ENCODE assay signal across 8 cellular contexts in the genomic region with DNA sequence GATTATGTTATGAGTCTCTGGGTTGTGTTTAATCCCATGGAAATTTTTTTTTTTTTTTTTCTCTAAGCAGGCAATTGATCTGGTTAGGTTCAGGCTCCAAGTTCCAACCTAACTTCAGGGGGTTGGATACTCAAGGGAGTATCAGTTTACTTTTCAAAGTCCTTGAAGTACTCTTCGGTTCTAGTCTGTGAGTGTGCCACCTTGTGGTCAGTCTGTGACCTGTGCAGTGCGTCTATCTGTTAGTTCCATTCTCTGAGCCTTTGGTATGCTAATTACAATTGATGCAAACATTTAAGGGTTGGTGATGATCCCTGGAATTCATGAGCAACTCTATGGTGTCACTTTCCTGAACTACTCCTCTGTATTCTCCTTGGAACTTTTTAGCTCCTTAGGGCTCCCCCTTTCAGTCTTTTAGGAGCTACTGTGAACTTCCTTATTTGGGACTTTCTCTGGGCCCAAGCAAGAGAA.
DNase-seq lines count a peak whose midpoint lies in the region; TF ChIP-seq lines count a peak whose summit lies in the region.

No MANE protein-coding gene starts in this region.

- DNase-seq in AG08395 (ENCODE audit: low spot score) (peak; percentile 20), GM13977 (ENCODE audit: low spot score) (peak; percentile 26), LNCaP clone FGC (ENCODE audit: low read depth) (no peak), astrocyte of the spinal cord (ENCODE audit: low read depth, low spot score) (peak; percentile 52), lung microvascular endothelial cell (ENCODE audit: low read depth in 2 of 2) (peak; percentile 42 to 68), ureter (ENCODE audit: low spot score) (no peak), GDM1 (lab: John Stamatoyannopoulos, UW) (no peak)
- DNase-seq in stimulated activated CD4-positive, alpha-beta T cell treated with anti-CD3 and anti-CD28 coated beads, Interleukin-12 subunit alpha, Interleukin-12 subunit beta, amount 100 ng/mL, for 4 hours: no peak

- TF ChIP-seq CTCF in GM13977 (IDR thresholded peaks at IDR 0.05; ENCODE audit: extremely low read depth, insufficient read depth, missing control alignments) (peak; percentile 57), LNCaP clone FGC (IDR thresholded peaks at IDR 0.05; ENCODE audit: control insufficient read depth, extremely low read depth, insufficient read depth) (peak; percentile 71), astrocyte of the spinal cord (IDR thresholded peaks at IDR 0.05; ENCODE audit: low read depth, low read length) (peak; percentile 58)

- in situ Hi-C loops in GM13977 (cut with MboI; ENCODE audit: low pct_unique_long_range_greater_than_20kb, low sequenced_read_pairs, unreplicated experiment) (no loop called here), astrocyte of the spinal cord (cut with HindIII; ENCODE audit: low sequenced_read_pairs) (no loop called here)

- H3K4me3 ChIP-seq in LNCaP clone FGC (ENCODE audit: low read depth, low read length): no peak overlapping the region
- no peak overlapping the region for H3K4me3 ChIP-seq in astrocyte of the spinal cord (ENCODE audit: low read depth, low read length)

Comparison
In these comparisons a context has a peak if more than half of its experiments do, and no peak if none do; other contexts are left out.
1. DNase-seq: peak in AG08395 (single experiment), GM13977 (single experiment), astrocyte of the spinal cord (single experiment) and lung microvascular endothelial cell (2 of 2); none in LNCaP clone FGC (single experiment), ureter (single experiment), GDM1 (single experiment) and stimulated activated CD4-positive, alpha-beta T cell treated with anti-CD3 and anti-CD28 coated beads, Interleukin-12 subunit alpha, Interleukin-12 subunit beta, amount 100 ng/mL, for 4 hours (single experiment).
2. Peak in every context shown above with its lines, with median percentiles within 50 percentile points of each other: CTCF ChIP-seq.